In genomic region chr1:53393325-53393792, GRCh38 we compare ENCODE assay signal across 8 cellular contexts.
A peak's percentile ranks its signal among the peaks of the same experiment; 100 is the strongest.
DNase-seq lines count a peak whose midpoint lies in the region; ATAC-seq and TF ChIP-seq lines count a peak whose summit lies in the region.

No MANE protein-coding gene starts in this region.

- no peaks in the 10 kb centered on the region for H3K9me3 Mint-ChIP-seq in GM23338
- H3K9me3 Mint-ChIP-seq in activated CD4-positive, alpha-beta T cell treated with anti-CD3 and anti-CD28 coated beads for 36 hours (ENCODE audit: low read depth), result no peaks in the 10 kb centered on the region
- H3K9me3 Mint-ChIP-seq in chondrocyte (ENCODE audit: low read depth), result no peaks in the 10 kb centered on the region

- CTCF ChIA-PET in activated CD4-positive, alpha-beta T cell treated with anti-CD3 and anti-CD28 coated beads for 36 hours (lab: Charles Lee), result interaction anchor here (0.5 to 6.2 kb wide), 28 partner anchors 10 to 289 kb away, joined by 3 to 63 read pairs (median 4); no protein-coding TSS in a partner anchor

- peak overlapping the region; percentile 87; the same call in 1 of the 2 replicates for H2AFZ ChIP-seq in GM23338

- H3K27ac ChIP-seq in GM23338 (ENCODE audit: low read depth), result no peak overlapping the region

- H3K36me3 Mint-ChIP-seq in GM23338 (ENCODE audit: low read depth), result no peaks in the 10 kb centered on the region
- H3K36me3 Mint-ChIP-seq in activated CD4-positive, alpha-beta T cell treated with anti-CD3 and anti-CD28 coated beads for 36 hours (ENCODE audit: low read depth), result no peaks in the 10 kb centered on the region
- H3K36me3 Mint-ChIP-seq in chondrocyte (ENCODE audit: low read depth), result no peaks in the 10 kb centered on the region

- peaks cover 14% of the 10 kb centered on the region for H3K27me3 Mint-ChIP-seq in GM23338 (ENCODE audit: insufficient read depth, low read depth, poor library complexity)
- no peaks in the 10 kb centered on the region for H3K27me3 Mint-ChIP-seq in activated CD4-positive, alpha-beta T cell treated with anti-CD3 and anti-CD28 coated beads for 36 hours
- peaks cover 8% of the 10 kb centered on the region for H3K27me3 Mint-ChIP-seq in chondrocyte (ENCODE audit: low read depth)

- H3K27me3 ChIP-seq in GM23338 (ENCODE audit: insufficient read depth), result no peaks in the 10 kb centered on the region

- peaks cover 57% of the 10 kb centered on the region for H3K4me1 Mint-ChIP-seq in GM23338
- H3K4me1 Mint-ChIP-seq in activated CD4-positive, alpha-beta T cell treated with anti-CD3 and anti-CD28 coated beads for 36 hours, result no peaks in the 10 kb centered on the region
- H3K4me1 Mint-ChIP-seq in chondrocyte (ENCODE audit: low read depth), result peaks cover 10% of the 10 kb centered on the region

- POLR2A ChIA-PET in activated CD4-positive, alpha-beta T cell treated with anti-CD3 and anti-CD28 coated beads for 36 hours (lab: Charles Lee), result no interaction called here

- H3K4me1 ChIP-seq in GM23338 (ENCODE audit: insufficient read depth), result peaks cover 34% of the 10 kb centered on the region

- peak; percentile 2 to 84 (median 58) for DNase-seq in C1 segment of cervical spinal cord (lab: John Stamatoyannopoulos, UW)
- DNase-seq in GM23338 (ENCODE audit: low spot score), result peak; percentile 81
- peak; percentile 44 for DNase-seq in NCI-H2196 treated with DMSO at 0.1 percent for 48 hours (lab: John Stamatoyannopoulos, UW; ENCODE audit: unreplicated experiment)
- DNase-seq in activated CD4-positive, alpha-beta T cell treated with anti-CD3 and anti-CD28 coated beads for 36 hours, result peak; percentile 83
- DNase-seq in chondrocyte (ENCODE audit: low spot score), result no peak
- peak; percentile 80 for DNase-seq in left lobe of liver (ENCODE audit: low spot score)
- DNase-seq in stimulated activated CD4-positive, alpha-beta T cell treated with anti-CD3 and anti-CD28 coated beads, Interleukin-4, amount 100 ng/mL, for 48 hours (ENCODE audit: low read depth in 2 of 2), result peak; percentile 58 to 70

- H3K79me2 ChIP-seq in GM23338 (replicated peaks; ENCODE audit: insufficient read depth), result no peaks in the 10 kb centered on the region

- no peaks in the 10 kb centered on the region for H3K9me2 ChIP-seq in GM23338 (ENCODE audit: insufficient read depth)

- intact Hi-C loops in activated CD4-positive, alpha-beta T cell treated with anti-CD3 and anti-CD28 coated beads for 36 hours (cut with DNase I, micrococcal nuclease), result loop anchor here (1.0 to 2.0 kb wide), 3 partner anchors 67 to 115 kb away; no protein-coding TSS in a partner anchor

- H3K4me2 ChIP-seq in GM23338, result no peak overlapping the region

- 0 out of 2 replicates have a peak, but pooled peaks cover 6% of the 10 kb centered on the region for H3F3A ChIP-seq in GM23338 (replicated peaks; ENCODE audit: low read depth)

- peak; percentile 89 for ATAC-seq in GM23338
- ATAC-seq in activated CD4-positive, alpha-beta T cell treated with anti-CD3 and anti-CD28 coated beads for 36 hours, result peak; percentile 94
- ATAC-seq in left lobe of liver, result peak; percentile 96
- ATAC-seq in GM19452 (IDR thresholded peaks at IDR 0.05; ENCODE audit: unreplicated experiment), result no peak

- H3K4me3 ChIP-seq in GM23338, result no peak overlapping the region

- peak; percentile 93 to 97 for TF ChIP-seq CTCF in GM23338 (conservative IDR thresholded peaks at IDR 0.05; ENCODE audit: low read depth in 2 of 2)
- peak; percentile 96 for TF ChIP-seq CTCF in chondrocyte (IDR thresholded peaks at IDR 0.05)

- H4K20me1 ChIP-seq in GM23338 (replicated peaks; ENCODE audit: insufficient read depth), result no peaks in the 10 kb centered on the region

- H3K4me3 Mint-ChIP-seq in GM23338, result no peak overlapping the region
- no peak overlapping the region for H3K4me3 Mint-ChIP-seq in activated CD4-positive, alpha-beta T cell treated with anti-CD3 and anti-CD28 coated beads for 36 hours
- H3K4me3 Mint-ChIP-seq in chondrocyte (ENCODE audit: unreplicated experiment), result no peak overlapping the region

- H3K36me3 ChIP-seq in GM23338 (ENCODE audit: insufficient read depth), result no peaks in the 10 kb centered on the region

- H3K27ac Mint-ChIP-seq in GM23338 (peak overlapping the region; percentile 72), chondrocyte (ENCODE audit: unreplicated experiment) (no peak overlapping the region)
- no peak overlapping the region for H3K27ac Mint-ChIP-seq in activated CD4-positive, alpha-beta T cell treated with anti-CD3 and anti-CD28 coated beads for 36 hours

TF ChIP-seq in GM23338, 12 proteins besides CTCF, POLR2A, EP300 and RAD21 (continues in another document):
- no peak for TF ChIP-seq JUNB (IDR thresholded peaks at IDR 0.05; ENCODE audit: unreplicated experiment)
- no peak for TF ChIP-seq ETS1 (IDR thresholded peaks at IDR 0.05)
- TF ChIP-seq ZNF331 (CRISPR knock-in tag; IDR thresholded peaks at IDR 0.05; ENCODE audit: low read depth), result no peak
- TF ChIP-seq REST (IDR thresholded peaks at IDR 0.05; ENCODE audit: unreplicated experiment), result no peak
- TF ChIP-seq NANOG (IDR thresholded peaks at IDR 0.05; ENCODE audit: borderline replicate concordance), result no peak
